In genomic region chr3:195720831-195721594, GRCh38 we compare ENCODE assay signal across 8 cellular contexts. TPM values are rescaled to one million over a fixed set of nuclear protein-coding genes. Genes with fewer than 3 reads are reported as not detected.
A peak's percentile ranks its signal among the peaks of the same experiment; 100 is the strongest.
DNase-seq lines count a peak whose midpoint lies in the region; ATAC-seq and TF ChIP-seq lines count a peak whose summit lies in the region.
"Not testable (repeated sequence)": the region's sequence is repeated elsewhere in the genome, so short reads cannot be mapped to it uniquely, and the experiment has no call there.
"Had no signal": no experiment of that assay in that cellular context is flagged by ENCODE, and none has a peak within 500 bp of the region (broad histone marks: within the 10 kb centered on the region; RNA-seq: fewer than 3 reads in every experiment).

MUC20 (plus strand) TSS chr3:195720978; CDS start chr3:195721008, 30 bp downstream.

- H3K27me3 ChIP-seq in HCT116 (ENCODE audit: insufficient read depth, low read length); heart left ventricle; prostate gland (replicated peaks; ENCODE audit: insufficient read depth); thyroid gland: not testable (repeated sequence)

- H3K9me3 ChIP-seq in HCT116 (ENCODE audit: control insufficient read depth in 1 of 2, insufficient read depth in 1 of 2, low read depth in 1 of 2, low read length in 2 of 2); heart left ventricle; prostate gland; thyroid gland: not testable (repeated sequence)

- H3K27ac Mint-ChIP-seq in chondrocyte (ENCODE audit: unreplicated experiment); memory B cell: not testable (repeated sequence)

- not testable (repeated sequence) for H3K27ac ChIP-seq in HCT116 (ENCODE audit: low read depth, low read length); heart left ventricle
- H3K27ac ChIP-seq in prostate gland (peak within 1 kb of the TSS in 1 of 2 donors; percentile 46), thyroid gland (peak within 1 kb of the TSS; percentile 55 to 96 (median 67))

- H3K4me3 Mint-ChIP-seq in activated T-cell treated with anti-CD3 and anti-CD28 coated beads, Interleukin-2, amount 50 U/mL, for 4 hours; chondrocyte (ENCODE audit: unreplicated experiment); memory B cell: not testable (repeated sequence)

- CTCF ChIA-PET in HCT116 (lab: Charles Lee) = not testable (repeated sequence)

- not testable (repeated sequence) for BruUV-seq in HCT116 (replicated peaks; lab: Mats Ljungman, UMichigan)

- not testable (repeated sequence) for H3K9ac ChIP-seq in HCT116 (ENCODE audit: low read length)

- WGBS in heart left ventricle, 4 donors = 78 to 90% (median 80%) methylated on average over 5 to 14 of the region's 17 CpGs
- 41% methylated on average over 14 of the region's 17 CpGs for WGBS in prostate gland
- WGBS in thyroid gland, 2 donors = 32 to 58% methylated on average over 5 to 16 of the region's 17 CpGs

- POLR2A ChIA-PET in HCT116 (lab: Charles Lee) = not testable (repeated sequence)

- not testable (repeated sequence) for TF ChIP-seq POLR2A in HCT116 (IDR thresholded peaks at IDR 0.05; ENCODE audit: borderline replicate concordance, extremely low read depth, insufficient read depth, insufficient read length); heart left ventricle (IDR thresholded peaks at IDR 0.05)
- TF ChIP-seq POLR2A in prostate gland (IDR thresholded peaks at IDR 0.05) (peak; percentile 84), thyroid gland (IDR thresholded peaks at IDR 0.05) (peak in 1 of 2 donors; percentile 32)

- H3K4me3 ChIP-seq in HCT116 (replicated peaks in 1 of 2; ENCODE audit: low read depth in 1 of 2, low read length in 2 of 2); heart left ventricle; thyroid gland (replicated peaks in 1 of 3): not testable (repeated sequence)
- peak within 1 kb of the TSS in 1 of 2 donors; percentile 1 for H3K4me3 ChIP-seq in prostate gland

- H4K20me1 ChIP-seq in HCT116 (ENCODE audit: insufficient read depth) = not testable (repeated sequence)

- H3K9me3 Mint-ChIP-seq in activated T-cell treated with anti-CD3 and anti-CD28 coated beads, Interleukin-2, amount 50 U/mL, for 4 hours; chondrocyte (ENCODE audit: low read depth); memory B cell: not testable (repeated sequence)

- not testable (repeated sequence) for H3K79me2 ChIP-seq in HCT116 (ENCODE audit: insufficient read depth, low read length)

- not testable (repeated sequence) for H3K36me3 ChIP-seq in HCT116 (ENCODE audit: control insufficient read depth in 1 of 2, insufficient read depth in 2 of 2, low read length in 2 of 2); heart left ventricle; prostate gland; thyroid gland

- not testable (repeated sequence) for TF ChIP-seq RAD21 in HCT116 (IDR thresholded peaks at IDR 0.05; ENCODE audit: low read depth)

- RAD21 ChIA-PET in HCT116 (lab: Charles Lee; ENCODE audit: low non-redundant PET in 1 of 2, low total read pairs in 2 of 2, uncharacterized antibody in 2 of 2, unreplicated experiment in 2 of 2) = interaction anchor here in 1 of 2 experiments (0.7 kb wide), 1 partner anchor 133 kb away, joined by 4 read pairs; no protein-coding TSS in a partner anchor

- intact Hi-C loops in HCT116 (cut with micrococcal nuclease) (loop anchor here (5.0 kb wide), 1 partner anchor 104 kb away; no protein-coding TSS in a partner anchor), heart left ventricle (cut with DNase I) (loop anchor here in 6 of 10 donors (2.0 to 10.0 kb wide), 4 partner anchors 104 to 109 kb away; no protein-coding TSS in a partner anchor)
- intact Hi-C loops in prostate gland (cut with DNase I); thyroid gland (cut with DNase I): not testable (repeated sequence)

- not testable (repeated sequence) for H2AFZ ChIP-seq in HCT116 (ENCODE audit: low read depth, low read length, poor library complexity, severe bottlenecking)

- not testable (repeated sequence) for H3K4me1 Mint-ChIP-seq in activated T-cell treated with anti-CD3 and anti-CD28 coated beads, Interleukin-2, amount 50 U/mL, for 4 hours (ENCODE audit: low read depth); chondrocyte (ENCODE audit: low read depth); memory B cell

- H3K9me2 ChIP-seq in HCT116 (ENCODE audit: insufficient read depth) = not testable (repeated sequence)

- H3K4me2 ChIP-seq in HCT116 (ENCODE audit: low read length) = peak within 1 kb of the TSS; percentile 32; the same call in 1 of the 2 replicates

- H3K36me3 Mint-ChIP-seq in activated T-cell treated with anti-CD3 and anti-CD28 coated beads, Interleukin-2, amount 50 U/mL, for 4 hours (ENCODE audit: insufficient read depth); chondrocyte (ENCODE audit: low read depth); memory B cell: not testable (repeated sequence)

- H3K4me1 ChIP-seq in HCT116 (ENCODE audit: control insufficient read depth in 1 of 2, insufficient read depth in 2 of 2, low read length in 2 of 2) = peaks cover 24 to 41% of the 10 kb centered on the region in 2 experiments
- not testable (repeated sequence) for H3K4me1 ChIP-seq in heart left ventricle; prostate gland (replicated peaks)
- peaks cover 6 to 11% of the 10 kb centered on the region in 2 donors for H3K4me1 ChIP-seq in thyroid gland

- not testable (repeated sequence) for H3K27me3 Mint-ChIP-seq in activated T-cell treated with anti-CD3 and anti-CD28 coated beads, Interleukin-2, amount 50 U/mL, for 4 hours (ENCODE audit: low read depth); memory B cell
- peaks cover 24% of the 10 kb centered on the region for H3K27me3 Mint-ChIP-seq in chondrocyte (ENCODE audit: low read depth)

- not testable (repeated sequence) for TF ChIP-seq CTCF in HCT116 (IDR thresholded peaks at IDR 0.05 in 2 of 3, conservative IDR thresholded peaks at IDR 0.05 in 1 of 3; ENCODE audit: borderline replicate concordance in 1 of 3, insufficient read depth in 1 of 3, low read depth in 2 of 3, low read length in 2 of 3); chondrocyte (IDR thresholded peaks at IDR 0.05); heart left ventricle (IDR thresholded peaks at IDR 0.05); prostate gland (IDR thresholded peaks at IDR 0.05); thyroid gland (IDR thresholded peaks at IDR 0.05)

- not testable (repeated sequence) for DNase-seq in HCT116 (ENCODE audit: low read depth, low spot score); activated T-cell treated with anti-CD3 and anti-CD28 coated beads, Interleukin-2, amount 50 U/mL, for 4 hours; heart left ventricle; memory B cell (ENCODE audit: low spot score in 2 of 2)
- DNase-seq in chondrocyte (ENCODE audit: low spot score) (peak; percentile 89), prostate gland (ENCODE audit: low spot score) (peak; percentile 74), thyroid gland (peak; percentile 65 to 81)

- not testable (repeated sequence) for ATAC-seq in HCT116
- peak; percentile 19 to 28 for ATAC-seq in activated T-cell treated with anti-CD3 and anti-CD28 coated beads, Interleukin-2, amount 50 U/mL, for 4 hours
- ATAC-seq in heart left ventricle (peak in 3 of 4 donors; percentile 6 to 19 (median 16)), memory B cell (ENCODE audit: low read depth) (peak; percentile 31)

RNA-seq across cellular contexts. Expression of gene MUC20, which starts in this region (rescaled TPM):
- 2.4 TPM for total RNA-seq in HCT116 (2021; ENCODE audit: unreplicated experiment)
- polyA plus RNA-seq in HCT116 (2012) = 2.1 and 2.7 TPM in 2 replicates
- total RNA-seq in activated T-cell treated with anti-CD3 and anti-CD28 coated beads, Interleukin-2, amount 50 U/mL, for 4 hours = under 1 TPM; 0.63 to 0.95 (median 0.63) TPM
- 2.2 to 8.4 TPM (median 3.0 TPM) in 3 replicates for total RNA-seq in chondrocyte
- total RNA-seq in heart left ventricle = 1 to 10 TPM in 7 of 9 donors, under 1 TPM in 2; 0.21 to 8.4 (median 3.2) TPM
- polyA plus RNA-seq in heart left ventricle = 1 to 10 TPM in 1 of 2 donors, under 1 TPM in 1; 0.53 to 3.2 TPM
- 10 to 100 TPM; 17.9 to 49.0 TPM for total RNA-seq in prostate gland
- total RNA-seq in thyroid gland = 10 to 100 TPM in 3 of 4 donors, 1 to 10 TPM in 1; 3.9 to 18.4 (median 13.9) TPM
- polyA plus RNA-seq: CD8-positive, alpha-beta memory T cell had no signal

Comparison
In these comparisons a context has a peak if more than half of its experiments do, and no peak if none do; other contexts are left out.
1. Peak in ATAC-seq in activated T-cell treated with anti-CD3 and anti-CD28 coated beads, Interleukin-2, amount 50 U/mL, for 4 hours; RNA of the gene not detected or under 1 TPM.